Comparison of ENCODE assay signal across 18 cellular contexts in genomic region chr9:84072621-84073180, GRCh38.
"Had no signal": no experiment of that assay in that cellular context is flagged by ENCODE, and none has a peak within 500 bp of the region (broad histone marks: within the 10 kb centered on the region; RNA-seq: fewer than 3 reads in every experiment).

No MANE protein-coding gene starts in this region.

- DNase-seq: Karpas-422, KG1, MG63, NCI-H1092 treated with DMSO at 0.1 percent for 48 hours, NCI-H1436, NCI-H1694, NCI-H187 treated with DMSO at 0.1 percent for 48 hours, NCI-H2029 treated with DMSO at 0.1 percent for 48 hours, NCI-H2171 treated with DMSO at 0.1 percent for 48 hours, NCI-H345, NCI-H446 treated with DMSO at 0.1 percent for 48 hours, NCI-H524 treated with DMSO at 0.1 percent for 48 hours, NCI-H82, Right ventricle myocardium superior, RPMI8226, SIG-M5, SK-N-SH, SW 1271 had no signal

- H3K4me3 ChIP-seq: MG63 had no signal

- H3K36me3 ChIP-seq: MG63 had no signal

- H3K27me3 ChIP-seq: MG63 had no signal

- H3K4me2 ChIP-seq: SK-N-SH had no signal

- H3K9ac ChIP-seq: SK-N-SH had no signal

- H3K9me3 ChIP-seq: MG63, SK-N-SH had no signal
